ENCODE assay signal across 8 cellular contexts in genomic region chr1:54081306-54082270, GRCh38. TPM values are rescaled to one million over a fixed set of nuclear protein-coding genes. Genes with fewer than 3 reads are reported as not detected.
DNase-seq lines count a peak whose midpoint lies in the region; ATAC-seq and TF ChIP-seq lines count a peak whose summit lies in the region.

No MANE protein-coding gene starts in this region.

- no peaks in the 10 kb centered on the region for H3K36me3 ChIP-seq in RWPE2 (ENCODE audit: low read depth)

- peak; percentile 55 for ATAC-seq in GM18499 (IDR thresholded peaks at IDR 0.05; ENCODE audit: insufficient read depth, unreplicated experiment)
- peak; percentile 82 for ATAC-seq in RWPE2 (ENCODE audit: low read depth)
- peak; percentile 56 for ATAC-seq in Right ventricle myocardium superior (ENCODE audit: poor library complexity)

- CTCF ChIA-PET in AG04449 (lab: Yijun Ruan, JAX), result interaction anchor here (0.6 to 7.8 kb wide), 16 partner anchors 8 to 407 kb away, joined by 3 to 71 read pairs (median 4); partner anchors contain the start of gene SSBP3

- DNase-seq in AG04449 (ENCODE audit: low read depth, low spot score) (no peak), HS-27A (ENCODE audit: low read depth) (peak; percentile 31), RWPE2 (ENCODE audit: low spot score) (peak; percentile 65), Right ventricle myocardium superior (peak; percentile 59), renal cortical epithelial cell (ENCODE audit: low read depth) (peak; percentile 78), GF-D8 (lab: John Stamatoyannopoulos, UW) (no peak)
- peak; percentile 29 for DNase-seq in activated gamma-delta T cell treated with anti-CD3 and anti-CD28 coated beads, Interleukin-2, amount 50 U/mL, for 16 hours (ENCODE audit: low read depth)

- POLR2A ChIA-PET in AG04449 (lab: Yijun Ruan, JAX), result no interaction called here

- H3K4me1 ChIP-seq in RWPE2 (ENCODE audit: insufficient read depth, poor library complexity, severe bottlenecking), result no peaks in the 10 kb centered on the region

- no peaks in the 10 kb centered on the region for H3K9me3 ChIP-seq in RWPE2 (ENCODE audit: severe bottlenecking)

- H3K4me3 ChIP-seq in AG04449 (ENCODE audit: low read depth, low read length) (no peak overlapping the region), RWPE2 (ENCODE audit: severe bottlenecking) (no peak overlapping the region)

- no peaks in the 10 kb centered on the region for H3K27me3 ChIP-seq in RWPE2 (ENCODE audit: insufficient read depth, poor library complexity, severe bottlenecking)

- intact Hi-C loops in Right ventricle myocardium superior (cut with DNase I), result no loop called here

- no peak overlapping the region for H3K27ac ChIP-seq in RWPE2 (ENCODE audit: poor library complexity, severe bottlenecking)

- TF ChIP-seq CTCF in AG04449 (IDR thresholded peaks at IDR 0.05; ENCODE audit: insufficient read depth, low read length, missing control alignments) (peak; percentile 70), RWPE2 (IDR thresholded peaks at IDR 0.05; ENCODE audit: poor library complexity, severe bottlenecking) (peak; percentile 65)

RNA-seq across cellular contexts. Expression of gene TCEANC2, which starts 28.2 kb away (rescaled TPM):
- total RNA-seq in Right ventricle myocardium superior, result 5.3 TPM
- total RNA-seq in renal cortical epithelial cell, result 2.1 and 5.3 TPM in 2 replicates

RNA-seq across cellular contexts. Expression of gene TMEM59, which starts 28.6 kb away (rescaled TPM):
- total RNA-seq in Right ventricle myocardium superior, result 310 TPM
- 227 and 426 TPM in 2 replicates for total RNA-seq in renal cortical epithelial cell

Comparison
In these comparisons a context has a peak if more than half of its experiments do, and no peak if none do; other contexts are left out.
1. DNase-seq: peak in HS-27A (single experiment), RWPE2 (single experiment), activated gamma-delta T cell treated with anti-CD3 and anti-CD28 coated beads, Interleukin-2, amount 50 U/mL, for 16 hours (single experiment), Right ventricle myocardium superior (single experiment) and renal cortical epithelial cell (single experiment); none in AG04449 (single experiment) and GF-D8 (single experiment).
2. Peak in every context shown above with its lines, with median percentiles within 50 percentile points of each other: ATAC-seq.